In the genomic region with DNA sequence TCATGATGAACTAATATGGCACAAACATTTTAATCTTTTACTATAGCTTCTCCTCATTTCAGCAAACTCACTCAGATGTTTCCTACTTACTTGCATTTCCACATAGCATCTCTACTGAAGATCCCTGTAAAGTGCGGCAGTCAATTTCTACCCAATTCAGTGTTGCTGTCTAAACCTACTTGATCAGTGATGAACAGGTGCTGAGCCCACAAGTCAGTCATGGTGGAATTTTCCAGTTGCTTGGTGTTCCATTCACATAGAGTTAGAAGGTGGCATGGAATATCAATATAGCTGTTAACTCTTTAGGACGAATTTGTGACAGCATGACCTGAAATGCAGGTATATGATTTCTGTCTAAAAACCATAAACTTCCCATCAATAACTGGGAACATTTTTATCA, we compare ENCODE assay signal across 37 cellular contexts.
"Had no signal": no experiment of that assay in that cellular context is flagged by ENCODE, and none has a peak within 500 bp of the region (broad histone marks: within the 10 kb centered on the region; RNA-seq: fewer than 3 reads in every experiment).

No MANE protein-coding gene starts in this region.

- H3K4me1 ChIP-seq: adrenal gland, body of pancreas, breast epithelium had no signal

- H3K27ac Mint-ChIP-seq: activated B cell treated with CpG ODN at 0.5 μM for 24 hours; activated CD4-positive, alpha-beta memory T cell treated with anti-CD3 and anti-CD28 coated beads for 36 hours; activated CD4-positive, alpha-beta T cell treated with anti-CD3 and anti-CD28 coated beads, Interleukin-2, amount 10 ng/mL, durations not matched to agents 24 days and 14 days; activated CD8-positive, alpha-beta T cell treated with anti-CD3 and anti-CD28 coated beads for 36 hours; activated naive CD4-positive, alpha-beta T cell treated with anti-CD3 and anti-CD28 coated beads for 36 hours; activated naive CD4-positive, alpha-beta T cell treated with anti-CD3 and anti-CD28 coated beads, Interleukin-2, amount 50 U/mL, for 72 hours; activated naive CD8-positive, alpha-beta T cell treated with anti-CD3 and anti-CD28 coated beads for 36 hours; activated T-cell treated with anti-CD3 and anti-CD28 coated beads, Interleukin-2, amount 50 U/mL, for 72 hours; activated T-helper 1 cell treated with anti-CD3 and anti-CD28 coated beads, Interleukin-12 subunit alpha, Interleukin-12 subunit beta, Interleukin-2, Interleukin-4 antibody, amounts not matched to agents 30 ng/mL and 10 ng/mL and 1 ng/mL, durations not matched to agents 14 hours and 24 hours and 36 hours; activated T-helper 17 cell treated with anti-CD3 and anti-CD28 coated beads, Interleukin-2, amount 50 U/mL, for 72 hours; T-helper 1 cell treated with Interleukin-12 subunit alpha and Interleukin-12 subunit beta and Interleukin-4 antibody, amounts not matched to agents 30 μg/mL and 1 μg/mL, for 36 hours; T-helper 2 cell treated with Interferon-gamma antibody and Interleukin-4, amounts not matched to agents 5 μg/mL and 100 μg/mL, for 36 hours had no signal

- H3K9me3 Mint-ChIP-seq: activated B cell treated with CpG ODN at 0.5 μM for 24 hours; activated CD4-positive, alpha-beta memory T cell treated with anti-CD3 and anti-CD28 coated beads for 36 hours; activated CD4-positive, alpha-beta T cell treated with anti-CD3 and anti-CD28 coated beads, Interleukin-2, amount 10 ng/mL, durations not matched to agents 24 days and 14 days; activated CD8-positive, alpha-beta T cell treated with anti-CD3 and anti-CD28 coated beads for 36 hours; activated naive CD4-positive, alpha-beta T cell treated with anti-CD3 and anti-CD28 coated beads for 36 hours; activated naive CD4-positive, alpha-beta T cell treated with anti-CD3 and anti-CD28 coated beads, Interleukin-2, amount 50 U/mL, for 72 hours; activated naive CD8-positive, alpha-beta T cell treated with anti-CD3 and anti-CD28 coated beads for 36 hours; activated T-cell treated with anti-CD3 and anti-CD28 coated beads, Interleukin-2, amount 50 U/mL, for 4 hours; activated T-cell treated with anti-CD3 and anti-CD28 coated beads, Interleukin-2, amount 50 U/mL, for 72 hours; activated T-helper 1 cell treated with anti-CD3 and anti-CD28 coated beads, Interleukin-12 subunit alpha, Interleukin-12 subunit beta, Interleukin-2, Interleukin-4 antibody, amounts not matched to agents 30 ng/mL and 10 ng/mL and 1 ng/mL, durations not matched to agents 14 hours and 24 hours and 36 hours; activated T-helper 17 cell treated with anti-CD3 and anti-CD28 coated beads, Interleukin-2, amount 50 U/mL, for 72 hours; T-helper 1 cell treated with Interleukin-12 subunit alpha and Interleukin-12 subunit beta and Interleukin-4 antibody, amounts not matched to agents 30 μg/mL and 1 μg/mL, for 36 hours; T-helper 2 cell treated with Interferon-gamma antibody and Interleukin-4, amounts not matched to agents 5 μg/mL and 100 μg/mL, for 36 hours had no signal

- H3K4me3 Mint-ChIP-seq: activated B cell treated with CpG ODN at 0.5 μM for 24 hours; activated CD4-positive, alpha-beta memory T cell treated with anti-CD3 and anti-CD28 coated beads for 36 hours; activated CD4-positive, alpha-beta T cell treated with anti-CD3 and anti-CD28 coated beads, Interleukin-2, amount 10 ng/mL, durations not matched to agents 24 days and 14 days; activated CD8-positive, alpha-beta T cell treated with anti-CD3 and anti-CD28 coated beads for 36 hours; activated naive CD4-positive, alpha-beta T cell treated with anti-CD3 and anti-CD28 coated beads for 36 hours; activated naive CD8-positive, alpha-beta T cell treated with anti-CD3 and anti-CD28 coated beads for 36 hours; activated T-cell treated with anti-CD3 and anti-CD28 coated beads, Interleukin-2, amount 50 U/mL, for 4 hours; activated T-cell treated with anti-CD3 and anti-CD28 coated beads, Interleukin-2, amount 50 U/mL, for 72 hours; activated T-helper 1 cell treated with anti-CD3 and anti-CD28 coated beads, Interleukin-12 subunit alpha, Interleukin-12 subunit beta, Interleukin-2, Interleukin-4 antibody, amounts not matched to agents 30 ng/mL and 10 ng/mL and 1 ng/mL, durations not matched to agents 14 hours and 24 hours and 36 hours; activated T-helper 17 cell treated with anti-CD3 and anti-CD28 coated beads, Interleukin-2, amount 50 U/mL, for 72 hours; T-helper 1 cell treated with Interleukin-12 subunit alpha and Interleukin-12 subunit beta and Interleukin-4 antibody, amounts not matched to agents 30 μg/mL and 1 μg/mL, for 36 hours; T-helper 2 cell treated with Interferon-gamma antibody and Interleukin-4, amounts not matched to agents 5 μg/mL and 100 μg/mL, for 36 hours had no signal

- H3K4me3 ChIP-seq: adrenal gland, body of pancreas, breast epithelium had no signal

- H3K36me3 ChIP-seq: breast epithelium had no signal

- H3K27me3 Mint-ChIP-seq: activated B cell treated with CpG ODN at 0.5 μM for 24 hours; activated CD4-positive, alpha-beta memory T cell treated with anti-CD3 and anti-CD28 coated beads for 36 hours; activated CD4-positive, alpha-beta T cell treated with anti-CD3 and anti-CD28 coated beads, Interleukin-2, amount 10 ng/mL, durations not matched to agents 24 days and 14 days; activated CD8-positive, alpha-beta T cell treated with anti-CD3 and anti-CD28 coated beads for 36 hours; activated naive CD8-positive, alpha-beta T cell treated with anti-CD3 and anti-CD28 coated beads for 36 hours; activated T-helper 17 cell treated with anti-CD3 and anti-CD28 coated beads, Interleukin-2, amount 50 U/mL, for 72 hours had no signal

- H3K27ac ChIP-seq: adrenal gland, body of pancreas, brain microvascular endothelial cell, breast epithelium, VCaP had no signal

- ATAC-seq: activated CD8-positive, alpha-beta T cell treated with anti-CD3 and anti-CD28 coated beads for 36 hours; activated naive CD4-positive, alpha-beta T cell treated with anti-CD3 and anti-CD28 coated beads, Interleukin-2, amount 50 U/mL, for 72 hours; activated T-cell treated with anti-CD3 and anti-CD28 coated beads, Interleukin-2, amount 50 U/mL, for 4 hours; activated T-cell treated with anti-CD3 and anti-CD28 coated beads, Interleukin-2, amount 50 U/mL, for 72 hours; activated T-helper 17 cell treated with anti-CD3 and anti-CD28 coated beads, Interleukin-2, amount 50 U/mL, for 72 hours; body of pancreas had no signal

- DNase-seq: activated B cell treated with CpG ODN at 0.5 μM for 24 hours; activated CD4-positive, alpha-beta memory T cell treated with anti-CD3 and anti-CD28 coated beads for 36 hours; activated CD4-positive, alpha-beta T cell treated with anti-CD3 and anti-CD28 coated beads for 4 hours; activated CD4-positive, alpha-beta T cell treated with anti-CD3 and anti-CD28 coated beads, Interleukin-2, amount 10 ng/mL, durations not matched to agents 24 days and 14 days; activated CD4-positive, alpha-beta T cell treated with anti-CD3 and anti-CD28 coated beads, Interleukin-2, amount 50 U/mL, for 1 hour; activated CD4-positive, alpha-beta T cell treated with anti-CD3 and anti-CD28 coated beads, Interleukin-2, amount 50 U/mL, for 4 hours; activated CD4-positive, CD25-positive, alpha-beta regulatory T cell treated with anti-CD3 and anti-CD28 coated beads, Interleukin-2, amount 50 U/mL, for 72 hours; activated CD8-positive, alpha-beta memory T cell treated with anti-CD3 and anti-CD28 coated beads, Interleukin-2, amount 50 U/mL, for 4 hours; activated CD8-positive, alpha-beta T cell treated with anti-CD3 and anti-CD28 coated beads for 36 hours; activated effector memory CD4-positive, alpha-beta T cell treated with anti-CD3 and anti-CD28 coated beads, Interleukin-2, amount 50 U/mL, for 16 hours; activated gamma-delta T cell treated with Interleukin-2 at 50 U/mL for 16 hours; activated naive CD4-positive, alpha-beta T cell; activated naive CD4-positive, alpha-beta T cell treated with anti-CD3 and anti-CD28 coated beads for 36 hours; activated naive CD4-positive, alpha-beta T cell treated with anti-CD3 and anti-CD28 coated beads, Interleukin-2, amount 50 U/mL, for 16 hours; activated naive CD8-positive, alpha-beta T cell treated with anti-CD3 and anti-CD28 coated beads for 36 hours; activated T-cell treated with anti-CD3 and anti-CD28 coated beads for 4 hours; activated T-cell treated with anti-CD3 and anti-CD28 coated beads, Interleukin-2, amount 50 U/mL, for 1 hour; activated T-cell treated with anti-CD3 and anti-CD28 coated beads, Interleukin-2, amount 50 U/mL, for 4 hours; activated T-cell treated with anti-CD3 and anti-CD28 coated beads, Interleukin-2, amount 50 U/mL, for 72 hours; adrenal gland; amniotic stem cell; aorta; body of pancreas; brain microvascular endothelial cell; central memory CD4-positive, alpha-beta T cell; T-helper 1 cell; T-helper 2 cell; T-helper 9 cell had no signal

- H3K9me3 ChIP-seq: body of pancreas, breast epithelium had no signal

- H3K27me3 ChIP-seq: adrenal gland, body of pancreas, brain microvascular endothelial cell, breast epithelium had no signal

- FAIRE-seq: astrocyte, TTC549 had no signal
